Comparison of ENCODE assay signal across 8 cellular contexts in the genomic region with DNA sequence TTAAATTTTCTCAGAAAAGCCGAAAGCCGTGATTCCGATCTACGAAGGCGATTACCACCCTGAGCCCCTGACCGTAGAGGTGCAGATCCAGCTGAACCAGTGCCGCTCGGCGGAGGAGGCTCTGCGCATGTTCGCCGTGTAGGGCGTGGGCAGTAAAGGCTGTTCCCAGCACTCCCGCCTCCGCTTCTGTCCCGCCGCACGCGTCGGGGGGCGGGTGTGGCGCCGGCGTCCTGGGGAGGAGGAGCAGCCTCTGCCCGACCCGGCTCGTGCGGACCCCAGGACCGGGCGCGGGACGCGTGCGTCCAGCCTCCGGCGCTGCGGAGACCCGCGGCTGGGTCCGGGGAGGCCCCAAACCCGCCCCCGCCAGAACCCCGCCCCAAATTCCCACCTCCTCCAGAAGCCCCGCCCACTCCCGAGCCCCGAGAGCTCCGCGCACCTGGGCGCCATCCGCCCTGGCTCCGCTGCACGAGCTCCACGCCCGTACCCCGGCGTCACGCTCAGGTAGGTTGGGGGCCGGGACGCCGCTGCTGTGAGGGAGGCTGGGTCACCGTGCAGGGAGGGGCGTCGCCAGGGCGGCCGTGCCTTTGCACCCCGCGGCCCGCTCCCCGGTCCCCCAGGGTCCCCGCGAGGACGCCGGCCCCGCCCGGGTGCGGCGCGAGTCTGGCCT.
DNase-seq lines count a peak whose midpoint lies in the region.

A gene (plus strand): TSS at position 409 of the 667 bp plus-strand sequence. CDS start 910 bp downstream, outside the sequence.

- H3K9me3 ChIP-seq in endocrine pancreas (ENCODE audit: control insufficient read depth, low read length), result no peaks in the 10 kb centered on the region
- H3K9me3 ChIP-seq in muscle layer of colon (ENCODE audit: low read length), result no peaks in the 10 kb centered on the region

- H3K36me3 ChIP-seq in endocrine pancreas (ENCODE audit: control insufficient read depth, insufficient read depth, low read length), result peaks cover 6% of the 10 kb centered on the region
- peaks cover 19% of the 10 kb centered on the region for H3K36me3 ChIP-seq in muscle layer of colon (ENCODE audit: insufficient read depth, low read length)

- H3K27ac ChIP-seq in muscle layer of colon (ENCODE audit: low read depth, low read length), result no peak within 1 kb of the TSS

- no peaks in the 10 kb centered on the region for H3K27me3 ChIP-seq in endocrine pancreas (ENCODE audit: control insufficient read depth, insufficient read depth, low read length)
- peaks cover 32 to 53% of the 10 kb centered on the region in 2 donors for H3K27me3 ChIP-seq in muscle layer of colon (ENCODE audit: control insufficient read depth in 1 of 2, insufficient read depth in 2 of 2, low read length in 2 of 2)

- peak; percentile 82 to 91 (median 86) for DNase-seq in NCI-H1417 (lab: John Stamatoyannopoulos, UW)
- DNase-seq in NCI-H1417 treated with DMSO at 0.1 percent for 48 hours (lab: John Stamatoyannopoulos, UW), result no peak
- DNase-seq in NCI-H2227 (lab: John Stamatoyannopoulos, UW; ENCODE audit: unreplicated experiment), result peak; percentile 88
- DNase-seq in activated CD8-positive, alpha-beta memory T cell treated with anti-CD3 and anti-CD28 coated beads for 24 hours, result peak; percentile 83
- peak; percentile 39 to 59 for DNase-seq in stimulated activated CD8-positive, alpha-beta memory T cell treated with anti-CD3 and anti-CD28 coated beads, Interleukin-7, amount 100 ng/mL, for 48 hours (ENCODE audit: extremely low read depth in 1 of 2, low read depth in 1 of 2)
- DNase-seq in pons (ENCODE audit: low spot score), result no peak

- H3K9ac ChIP-seq in endocrine pancreas (ENCODE audit: control insufficient read depth, insufficient read depth, low read length), result peak within 1 kb of the TSS; percentile 72
- no peak within 1 kb of the TSS for H3K9ac ChIP-seq in muscle layer of colon (ENCODE audit: low read length)

- H3K4me1 ChIP-seq in endocrine pancreas (ENCODE audit: control insufficient read depth, insufficient read depth, low read length), result no peaks in the 10 kb centered on the region
- no peaks in the 10 kb centered on the region for H3K4me1 ChIP-seq in muscle layer of colon (ENCODE audit: insufficient read depth, low read length)

- no peak within 1 kb of the TSS for H3K4me3 ChIP-seq in endocrine pancreas (ENCODE audit: control insufficient read depth, insufficient read depth, low read length)
- peak within 1 kb of the TSS; percentile 32 to 38 for H3K4me3 ChIP-seq in muscle layer of colon (ENCODE audit: low read depth in 1 of 2, low read length in 2 of 2)

Comparison
In these comparisons a context has a peak if more than half of its experiments do, and no peak if none do; other contexts are left out.
1. DNase-seq: peak in NCI-H1417 (3 of 3), NCI-H2227 (single experiment), activated CD8-positive, alpha-beta memory T cell treated with anti-CD3 and anti-CD28 coated beads for 24 hours (single experiment) and stimulated activated CD8-positive, alpha-beta memory T cell treated with anti-CD3 and anti-CD28 coated beads, Interleukin-7, amount 100 ng/mL, for 48 hours (2 of 2); none in NCI-H1417 treated with DMSO at 0.1 percent for 48 hours (single experiment) and pons (single experiment).